In the genomic region with DNA sequence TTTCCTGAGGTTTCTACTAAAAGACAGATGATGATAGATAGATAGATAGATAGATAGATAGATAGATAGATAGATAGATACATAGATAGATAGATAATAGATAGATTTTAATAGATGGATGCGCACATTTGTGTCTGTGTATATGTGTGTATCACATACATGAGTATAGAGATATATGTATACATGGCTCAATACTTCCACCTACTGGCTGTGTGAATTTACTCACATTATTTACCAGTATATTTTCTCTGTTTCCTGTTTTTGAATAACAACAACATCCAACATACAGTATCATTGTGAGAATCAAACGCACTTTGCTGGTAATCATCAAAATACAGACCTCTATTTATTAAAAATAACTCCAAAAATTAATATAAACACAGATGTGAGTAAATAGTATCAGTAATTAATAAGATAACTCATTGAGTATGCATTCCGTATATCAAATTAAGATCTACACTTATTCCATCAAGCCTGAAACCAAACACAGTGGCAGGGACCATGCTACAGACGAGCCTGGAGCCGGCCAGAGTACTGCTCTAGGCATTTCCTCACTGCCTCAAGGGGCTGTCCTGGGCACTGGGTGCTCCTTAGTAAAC, we compare ENCODE assay signal across 9 cellular contexts.
A peak's percentile ranks its signal among the peaks of the same experiment; 100 is the strongest.
DNase-seq lines count a peak whose midpoint lies in the region; ATAC-seq and TF ChIP-seq lines count a peak whose summit lies in the region.
"Had no signal": no experiment of that assay in that cellular context is flagged by ENCODE, and none has a peak within 500 bp of the region (broad histone marks: within the 10 kb centered on the region; RNA-seq: fewer than 3 reads in every experiment).

No MANE protein-coding gene starts in this region.

- DNase-seq in AG10803 (ENCODE audit: low read depth) (peak; percentile 58), HS-5 (ENCODE audit: low read depth) (peak; percentile 63), NT2/D1 (ENCODE audit: low read depth, low spot score) (peak; percentile 13), dorsolateral prefrontal cortex (no peak), H7 (no peak)
- DNase-seq in effector memory CD8-positive, alpha-beta T cell: no peak

- H3K4me3 Mint-ChIP-seq in nephron: no peak overlapping the region
- H3K4me3 Mint-ChIP-seq in effector memory CD8-positive, alpha-beta T cell: no peak overlapping the region
- H3K4me3 Mint-ChIP-seq: stimulated activated naive CD8-positive, alpha-beta T cell treated with anti-CD3 and anti-CD28 coated beads, Interleukin-15, Interleukin-2, amounts not matched to agents 100 ng/mL and 50 ng/mL, for 24 hours had no signal

- TF ChIP-seq CTCF in AG10803 (conservative IDR thresholded peaks at IDR 0.05; ENCODE audit: low read length) (peak; percentile 61), dorsolateral prefrontal cortex (IDR thresholded peaks at IDR 0.05 in 54 of 56, conservative IDR thresholded peaks at IDR 0.05 in 2 of 56; ENCODE audit: low read depth in 1 of 56, partially characterized antibody in 56 of 56) (peak; percentile 50 to 90 (median 72)), nephron (IDR thresholded peaks at IDR 0.05; ENCODE audit: unreplicated experiment in 3 of 3) (peak; percentile 52 to 66 (median 52))

- no peak overlapping the region for H3K4me3 ChIP-seq in AG10803 (ENCODE audit: low read length)
- no peak overlapping the region for H3K4me3 ChIP-seq in NT2/D1 (ENCODE audit: insufficient read length, low read depth)
- no peak overlapping the region for H3K4me3 ChIP-seq in dorsolateral prefrontal cortex
- no peak overlapping the region for H3K4me3 ChIP-seq in H7 (ENCODE audit: insufficient read depth, low read depth, low read length)

- intact Hi-C loops in dorsolateral prefrontal cortex (cut with DNase I): loop anchor here (2.0 to 10.0 kb wide), 6 partner anchors 51 to 1323 kb away; no protein-coding TSS in a partner anchor

- no peaks in the 10 kb centered on the region; the same call in 1 of the 2 replicates for H3K9me3 ChIP-seq in NT2/D1 (ENCODE audit: insufficient read depth, low read length)

- H3K27me3 Mint-ChIP-seq in nephron (ENCODE audit: low read depth): no peaks in the 10 kb centered on the region
- H3K27me3 Mint-ChIP-seq in effector memory CD8-positive, alpha-beta T cell: no peaks in the 10 kb centered on the region
- H3K27me3 Mint-ChIP-seq: stimulated activated naive CD8-positive, alpha-beta T cell treated with anti-CD3 and anti-CD28 coated beads, Interleukin-15, Interleukin-2, amounts not matched to agents 100 ng/mL and 50 ng/mL, for 24 hours had no signal

- no peaks in the 10 kb centered on the region for H3K4me1 ChIP-seq in NT2/D1 (ENCODE audit: insufficient read depth, insufficient read length)

- ATAC-seq in GM19324 (IDR thresholded peaks at IDR 0.05; ENCODE audit: low FRiP score, unreplicated experiment): peak; percentile 44
- no peak for ATAC-seq in effector memory CD8-positive, alpha-beta T cell (replicated peaks)

- H3K36me3 ChIP-seq in NT2/D1 (ENCODE audit: insufficient read depth, insufficient read length, low read length) (no peaks in the 10 kb centered on the region), H7 (replicated peaks; ENCODE audit: control insufficient read depth, insufficient read depth, low read length) (no peaks in the 10 kb centered on the region)

- H3K4me1 Mint-ChIP-seq in nephron: no peaks in the 10 kb centered on the region
- H3K4me1 Mint-ChIP-seq in effector memory CD8-positive, alpha-beta T cell (ENCODE audit: low read depth in 2 of 2): no peaks in the 10 kb centered on the region

- H3K36me3 Mint-ChIP-seq in nephron (ENCODE audit: low read depth): peaks cover 6% of the 10 kb centered on the region
- H3K36me3 Mint-ChIP-seq in effector memory CD8-positive, alpha-beta T cell (ENCODE audit: insufficient read depth): no peaks in the 10 kb centered on the region

- peak overlapping the region in 1 of 3 experiments; percentile 21 for H3K27ac Mint-ChIP-seq in nephron
- H3K27ac Mint-ChIP-seq in effector memory CD8-positive, alpha-beta T cell: no peak overlapping the region
- H3K27ac Mint-ChIP-seq: stimulated activated naive CD8-positive, alpha-beta T cell treated with anti-CD3 and anti-CD28 coated beads, Interleukin-15, Interleukin-2, amounts not matched to agents 100 ng/mL and 50 ng/mL, for 24 hours had no signal

- H3K9me3 Mint-ChIP-seq in nephron: no peaks in the 10 kb centered on the region
- no peaks in the 10 kb centered on the region for H3K9me3 Mint-ChIP-seq in effector memory CD8-positive, alpha-beta T cell
- H3K9me3 Mint-ChIP-seq: stimulated activated naive CD8-positive, alpha-beta T cell treated with anti-CD3 and anti-CD28 coated beads, Interleukin-15, Interleukin-2, amounts not matched to agents 100 ng/mL and 50 ng/mL, for 24 hours had no signal

- peak overlapping the region in 1 of 59 donors; percentile 53 for H3K27ac ChIP-seq in dorsolateral prefrontal cortex

- H3K27me3 ChIP-seq in NT2/D1 (ENCODE audit: insufficient read depth, insufficient read length): no peaks in the 10 kb centered on the region
- H3K27me3 ChIP-seq in dorsolateral prefrontal cortex: no peaks in the 10 kb centered on the region
- H3K27me3 ChIP-seq in H7 (ENCODE audit: control insufficient read depth, insufficient read depth, low read length): no peaks in the 10 kb centered on the region

- H3K9ac ChIP-seq in NT2/D1 (ENCODE audit: insufficient read length, low read depth): no peak overlapping the region

Comparison
In these comparisons a context has a peak if more than half of its experiments do, and no peak if none do; other contexts are left out.
1. DNase-seq: peak in AG10803 (single experiment), HS-5 (single experiment) and NT2/D1 (single experiment); none in dorsolateral prefrontal cortex (0 of 10), effector memory CD8-positive, alpha-beta T cell (0 of 3) and H7 (single experiment).
2. Peak in every context shown above with its lines, with median percentiles within 50 percentile points of each other: CTCF ChIP-seq.